In genomic region chr10:6457376-6457775, GRCh38 we compare ENCODE assay signal across 22 cellular contexts.
"Had no signal": no experiment of that assay in that cellular context is flagged by ENCODE, and none has a peak within 500 bp of the region (broad histone marks: within the 10 kb centered on the region; RNA-seq: fewer than 3 reads in every experiment).

No MANE protein-coding gene starts in this region.

- H3K9me3 ChIP-seq: right lobe of liver, suprapubic skin, transverse colon, upper lobe of right lung, uterus had no signal

- H3K4me1 Mint-ChIP-seq: nephron, neural progenitor cell had no signal

- H3K27ac ChIP-seq: neural progenitor cell, parathyroid adenoma, right lobe of liver, suprapubic skin, transverse colon, upper lobe of right lung, uterus had no signal

- DNase-seq: cortex of kidney; effector memory CD8-positive, alpha-beta T cell; head of caudate nucleus; kidney; right lobe of liver; small intestine; stimulated activated CD4-positive, alpha-beta T cell treated with anti-CD3 and anti-CD28 coated beads, Interleukin-15, amount 100 ng/mL, for 24 hours; stimulated activated CD4-positive, alpha-beta T cell treated with anti-CD3 and anti-CD28 coated beads, Interleukin-4, amount 100 ng/mL, for 1 hour; stimulated activated CD8-positive, alpha-beta memory T cell treated with anti-CD3 and anti-CD28 coated beads, Interleukin-4, amount 100 ng/mL, for 48 hours; stimulated activated naive CD4-positive, alpha-beta T cell; stimulated activated naive CD8-positive, alpha-beta T cell treated with anti-CD3 and anti-CD28 coated beads, Interleukin-15, amount 100 ng/mL, for 72 hours; transverse colon; upper lobe of right lung; uterus had no signal

- H3K4me3 Mint-ChIP-seq: effector memory CD8-positive, alpha-beta T cell; memory B cell; nephron; neural progenitor cell; stimulated activated naive CD8-positive, alpha-beta T cell treated with anti-CD3 and anti-CD28 coated beads, Interleukin-15, amount 100 ng/mL, for 72 hours had no signal

- H3K27ac Mint-ChIP-seq: memory B cell, nephron, neural progenitor cell, progenitor cell of endocrine pancreas had no signal

- H3K4me3 ChIP-seq: lung, neural progenitor cell, right lobe of liver, suprapubic skin, transverse colon, upper lobe of right lung, uterus had no signal

- H2AFZ ChIP-seq: neural progenitor cell, parathyroid adenoma had no signal

- H3K27me3 ChIP-seq: neural progenitor cell, right lobe of liver, suprapubic skin, transverse colon, upper lobe of right lung, uterus had no signal

- H3K4me1 ChIP-seq: neural progenitor cell, parathyroid adenoma, right lobe of liver, suprapubic skin, transverse colon, upper lobe of right lung, uterus had no signal

- H3K4me2 ChIP-seq: neural progenitor cell had no signal

- H3K27me3 Mint-ChIP-seq: effector memory CD8-positive, alpha-beta T cell; progenitor cell of endocrine pancreas; stimulated activated naive CD8-positive, alpha-beta T cell treated with anti-CD3 and anti-CD28 coated beads, Interleukin-15, amount 100 ng/mL, for 72 hours had no signal

- H3K9ac ChIP-seq: neural progenitor cell, parathyroid adenoma had no signal

- H3K36me3 ChIP-seq: neural progenitor cell, right lobe of liver, suprapubic skin, uterus had no signal

- ATAC-seq: effector memory CD8-positive, alpha-beta T cell; left lobe of liver; right lobe of liver; stimulated activated naive CD8-positive, alpha-beta T cell treated with anti-CD3 and anti-CD28 coated beads, Interleukin-15, amount 100 ng/mL, for 72 hours; upper lobe of right lung had no signal
